ENCODE assay signal across 28 cellular contexts in genomic region chr12:71867131-71867530, GRCh38.
"Had no signal": no experiment of that assay in that cellular context is flagged by ENCODE, and none has a peak within 500 bp of the region (broad histone marks: within the 10 kb centered on the region; RNA-seq: fewer than 3 reads in every experiment).

No MANE protein-coding gene starts in this region.

- H3K27ac ChIP-seq: coronary artery, esophagus squamous epithelium, gastrocnemius medialis, lower lobe of right lung, neural progenitor cell, prostate gland, right atrium auricular region, stomach, testis, tibial artery had no signal

- H3K4me1 ChIP-seq: neural progenitor cell, prostate gland, testis had no signal

- FAIRE-seq: keratinocyte had no signal

- H3K9ac ChIP-seq: neural progenitor cell had no signal

- H3K27me3 ChIP-seq: esophagus squamous epithelium, gastrocnemius medialis, neural progenitor cell, right atrium auricular region, stomach, testis, tibial artery had no signal

- H3K4me3 ChIP-seq: coronary artery, esophagus squamous epithelium, gastrocnemius medialis, lower lobe of right lung, neural progenitor cell, prostate gland, right atrium auricular region, smooth muscle cell, stomach, testis, tibial artery had no signal

- DNase-seq: dermis blood vessel endothelial cell; effector memory CD4-positive, alpha-beta T cell; erythroblast; esophagus squamous epithelium; foreskin fibroblast; gastrocnemius medialis; head of caudate nucleus; left ventricle myocardium superior; lower lobe of right lung; nucleus accumbens; stimulated activated CD4-positive, alpha-beta T cell treated with anti-CD3 and anti-CD28 coated beads, Interleukin-12 subunit alpha, Interleukin-12 subunit beta, amount 100 ng/mL, for 4 hours; stimulated activated CD4-positive, alpha-beta T cell treated with anti-CD3 and anti-CD28 coated beads, Interleukin-1b, Interleukin-23, amount 100 ng/mL, for 48 hours; stimulated activated CD4-positive, alpha-beta T cell treated with anti-CD3 and anti-CD28 coated beads, Interleukin-4, amount 100 ng/mL, for 1 hour; stimulated activated CD8-positive, alpha-beta memory T cell treated with anti-CD3 and anti-CD28 coated beads, Interleukin-4, amount 100 ng/mL, for 48 hours; stimulated activated naive CD4-positive, alpha-beta T cell treated with Interleukin-2 at 50 U/mL for 16 hours; stomach; substantia nigra; testis; tibial artery had no signal

- ATAC-seq: gastrocnemius medialis, left ventricle myocardium superior, lower lobe of right lung, sciatic nerve had no signal

- H3K4me1 Mint-ChIP-seq: nephron, neural progenitor cell had no signal

- H3K27ac Mint-ChIP-seq: nephron, neural progenitor cell, type B pancreatic cell had no signal

- H2AFZ ChIP-seq: neural progenitor cell had no signal

- H3K27me3 Mint-ChIP-seq: type B pancreatic cell had no signal

- H3K4me3 Mint-ChIP-seq: nephron, neural progenitor cell, type B pancreatic cell had no signal

- H3K36me3 ChIP-seq: prostate gland, right atrium auricular region had no signal

- H3K9me3 ChIP-seq: gastrocnemius medialis, prostate gland, testis had no signal

- H3K4me2 ChIP-seq: neural progenitor cell, smooth muscle cell had no signal
